ENCODE assay signal across 22 cellular contexts in genomic region chr3:8472549-8472948, GRCh38.
"Had no signal": no experiment of that assay in that cellular context is flagged by ENCODE, and none has a peak within 500 bp of the region (broad histone marks: within the 10 kb centered on the region; RNA-seq: fewer than 3 reads in every experiment).

No MANE protein-coding gene starts in this region.

- H3K27ac ChIP-seq: brain microvascular endothelial cell, cardiac muscle cell, KMS-11 had no signal

- H3K36me3 ChIP-seq: brain microvascular endothelial cell, cardiac muscle cell had no signal

- ATAC-seq: activated CD8-positive, alpha-beta memory T cell treated with anti-CD3 and anti-CD28 coated beads, Interleukin-2, amount 10 ng/mL, durations not matched to agents 7 days and 5 days; activated T-helper 17 cell treated with anti-CD3 and anti-CD28 coated beads, Interleukin-2, amount 50 U/mL, for 72 hours; PC-3; T-helper 17 cell had no signal

- H3K27me3 ChIP-seq: brain microvascular endothelial cell, cardiac muscle cell had no signal

- H3K4me3 ChIP-seq: cardiac muscle cell had no signal

- H3K4me2 ChIP-seq: KMS-11 had no signal

- DNase-seq: activated B cell treated with CpG ODN at 0.5 μM for 24 hours; activated CD4-positive, alpha-beta T cell treated with anti-CD3 and anti-CD28 coated beads for 1 hour; activated CD4-positive, alpha-beta T cell treated with anti-CD3 and anti-CD28 coated beads, Interleukin-2, amount 10 ng/mL, durations not matched to agents 24 days and 14 days; activated CD4-positive, alpha-beta T cell treated with anti-CD3 and anti-CD28 coated beads, Interleukin-2, amount 50 U/mL, for 48 hours; activated CD8-positive, alpha-beta memory T cell treated with anti-CD3 and anti-CD28 coated beads, Interleukin-2, amount 10 ng/mL, durations not matched to agents 7 days and 5 days; activated gamma-delta T cell; activated naive CD4-positive, alpha-beta T cell treated with anti-CD3 and anti-CD28 coated beads for 36 hours; activated T-cell treated with anti-CD3 and anti-CD28 coated beads, Interleukin-2, amount 50 U/mL, for 24 hours; amygdala; brain microvascular endothelial cell; NCI-H1092; NCI-H1417 treated with DMSO at 0.1 percent for 48 hours; NCI-H1694; NCI-H2029; NCI-H510A treated with DMSO at 0.1 percent for 48 hours; PC-3; SHP77 treated with DMSO at 0.1 percent for 48 hours; T-helper 17 cell; T-helper 9 cell had no signal
